ENCODE assay signal across 1 cellular context in genomic region chr2:226829721-226830631, GRCh38.
TF ChIP-seq lines count a peak whose summit lies in the region.

No MANE protein-coding gene starts in this region.

TF ChIP-seq in HepG2, 621 proteins besides CTCF, POLR2A, EP300 and RAD21:
- TF ChIP-seq SKIL (CRISPR knock-in tag; IDR thresholded peaks at IDR 0.05; ENCODE audit: borderline replicate concordance) (no peak), U2AF1 (optimal IDR thresholded peaks at IDR 0.05; ENCODE audit: low read depth, low read length) (no peak), NFYB (CRISPR knock-in tag; IDR thresholded peaks at IDR 0.05) (no peak), ZC3H13 (CRISPR knock-in tag; IDR thresholded peaks at IDR 0.05) (no peak), RFX1 (IDR thresholded peaks at IDR 0.05) (no peak), ATF5 (CRISPR knock-in tag; IDR thresholded peaks at IDR 0.05; ENCODE audit: low read depth) (no peak), ZNF12 (CRISPR knock-in tag; IDR thresholded peaks at IDR 0.05) (peak; percentile 91)
TF ChIP-seq in HepG2: peak in this region for 1.
